Comparison of ENCODE assay signal across 10 cellular contexts in genomic region chr2:174631009-174631981, GRCh38. TPM values are rescaled to one million over a fixed set of nuclear protein-coding genes. Genes with fewer than 3 reads are reported as not detected.
A peak's percentile ranks its signal among the peaks of the same experiment; 100 is the strongest.
DNase-seq lines count a peak whose midpoint lies in the region; ATAC-seq, FAIRE-seq and TF ChIP-seq lines count a peak whose summit lies in the region.
"Had no signal": no experiment of that assay in that cellular context is flagged by ENCODE, and none has a peak within 500 bp of the region (broad histone marks: within the 10 kb centered on the region; RNA-seq: fewer than 3 reads in every experiment).

No MANE protein-coding gene starts in this region.

- H3K4me1 ChIP-seq in lower lobe of right lung, result peaks cover 27% of the 10 kb centered on the region

- H3K4me3 ChIP-seq in AG04449 (ENCODE audit: low read depth, low read length) (no peak overlapping the region), lower lobe of right lung (peak overlapping the region; percentile 5)

- FAIRE-seq in GM18507 (lab: Jason Lieb, UNC), result peak; percentile 48

- POLR2A ChIA-PET in AG04449 (lab: Yijun Ruan, JAX), result no interaction called here

- H3K9me3 Mint-ChIP-seq in activated T-helper 17 cell treated with anti-CD3 and anti-CD28 coated beads, Interleukin-2, amount 50 U/mL, for 72 hours, result no peaks in the 10 kb centered on the region
- H3K9me3 Mint-ChIP-seq: brain had no signal

- no peak for TF ChIP-seq POLR2A in erythroblast (IDR thresholded peaks at IDR 0.05; ENCODE audit: low read length)

- H3K36me3 Mint-ChIP-seq in activated T-helper 17 cell treated with anti-CD3 and anti-CD28 coated beads, Interleukin-2, amount 50 U/mL, for 72 hours (ENCODE audit: low read depth), result peaks cover 81% of the 10 kb centered on the region
- H3K36me3 Mint-ChIP-seq: brain had no signal

- DNase-seq in AG04449 (ENCODE audit: low read depth, low spot score), result peak; percentile 84
- no peak for DNase-seq in GM18507 (ENCODE audit: extremely low spot score, insufficient read length, low read depth)
- DNase-seq in lower lobe of right lung, result no peak
- no peak for DNase-seq in kidney glomerular epithelial cell (lab: John Stamatoyannopoulos, UW)
- no peak for DNase-seq in erythroblast (lab: John Stamatoyannopoulos, UW)
- no peak for DNase-seq in COLO668 (lab: John Stamatoyannopoulos, UW; ENCODE audit: unreplicated experiment)
- DNase-seq: right cardiac atrium had no signal

- ATAC-seq in activated T-helper 17 cell treated with anti-CD3 and anti-CD28 coated beads, Interleukin-2, amount 50 U/mL, for 72 hours (replicated peaks), result peak; percentile 38
- ATAC-seq in lower lobe of right lung, result no peak
- ATAC-seq in GM19455 (IDR thresholded peaks at IDR 0.05; ENCODE audit: unreplicated experiment), result no peak
- ATAC-seq: right cardiac atrium had no signal

- H3K27me3 ChIP-seq in lower lobe of right lung (ENCODE audit: low read depth), result no peaks in the 10 kb centered on the region

- H3K36me3 ChIP-seq in lower lobe of right lung, result no peaks in the 10 kb centered on the region

- peak overlapping the region; percentile 88 for H3K4me3 Mint-ChIP-seq in activated T-helper 17 cell treated with anti-CD3 and anti-CD28 coated beads, Interleukin-2, amount 50 U/mL, for 72 hours
- H3K4me3 Mint-ChIP-seq: brain had no signal

- peak overlapping the region; percentile 92 for H3K27ac Mint-ChIP-seq in activated T-helper 17 cell treated with anti-CD3 and anti-CD28 coated beads, Interleukin-2, amount 50 U/mL, for 72 hours

- H3K27me3 Mint-ChIP-seq in activated T-helper 17 cell treated with anti-CD3 and anti-CD28 coated beads, Interleukin-2, amount 50 U/mL, for 72 hours, result no peaks in the 10 kb centered on the region
- H3K27me3 Mint-ChIP-seq: brain had no signal

- no peaks in the 10 kb centered on the region for H3K9me3 ChIP-seq in lower lobe of right lung

- no peak for TF ChIP-seq CTCF in AG04449 (IDR thresholded peaks at IDR 0.05; ENCODE audit: insufficient read depth, low read length, missing control alignments)
- no peak for TF ChIP-seq CTCF in lower lobe of right lung (IDR thresholded peaks at IDR 0.05)

- intact Hi-C loops in lower lobe of right lung (cut with DNase I), result no loop called here

- H3K27ac ChIP-seq in lower lobe of right lung, result no peak overlapping the region

- peaks cover 40% of the 10 kb centered on the region for H3K4me1 Mint-ChIP-seq in activated T-helper 17 cell treated with anti-CD3 and anti-CD28 coated beads, Interleukin-2, amount 50 U/mL, for 72 hours

- CTCF ChIA-PET in AG04449 (lab: Yijun Ruan, JAX), result no interaction called here

RNA-seq across cellular contexts. Expression of gene WIPF1, which starts 33.7 kb away (rescaled TPM):
- total RNA-seq in activated T-helper 17 cell treated with anti-CD3 and anti-CD28 coated beads, Interleukin-2, amount 50 U/mL, for 72 hours, result 100 to 1,000 TPM; 180 to 334 TPM
- 84.4 TPM for total RNA-seq in lower lobe of right lung
